In genomic region chr1:43400441-43400840, GRCh38 we compare ENCODE assay signal across 1 cellular context. TPM values are rescaled to one million over a fixed set of nuclear protein-coding genes. Genes with fewer than 3 reads are reported as not detected.
"Had no signal": no experiment of that assay in that cellular context is flagged by ENCODE, and none has a peak within 500 bp of the region (broad histone marks: within the 10 kb centered on the region; RNA-seq: fewer than 3 reads in every experiment).

No MANE protein-coding gene starts in this region.

RNA-seq across cellular contexts. Expression of gene CDC20, which starts 41.7 kb away (rescaled TPM):
- polyA plus RNA-seq: naive thymus-derived CD4-positive, alpha-beta T cell had no signal
